Comparison of ENCODE assay signal across 14 cellular contexts in genomic region chr2:32783468-32783867, GRCh38.
"Had no signal": no experiment of that assay in that cellular context is flagged by ENCODE, and none has a peak within 500 bp of the region (broad histone marks: within the 10 kb centered on the region; RNA-seq: fewer than 3 reads in every experiment).

No MANE protein-coding gene starts in this region.

- H3K4me3 ChIP-seq: coronary artery, skin epidermis, stomach, uterus had no signal

- H3K4me3 Mint-ChIP-seq: activated B cell treated with CpG ODN at 0.5 μM for 24 hours; activated CD4-positive, alpha-beta T cell treated with anti-CD3 and anti-CD28 coated beads, Interleukin-2, amount 10 ng/mL, durations not matched to agents 24 days and 14 days; activated naive CD4-positive, alpha-beta T cell treated with anti-CD3 and anti-CD28 coated beads for 36 hours; activated T-helper 17 cell treated with anti-CD3 and anti-CD28 coated beads, Interleukin-2, amount 50 U/mL, for 72 hours; memory B cell; natural killer cell treated with Interleukin-12 subunit alpha and Interleukin-12 subunit beta and Interleukin-15 and Interleukin-18, amount 100 ng/mL, for 72 hours had no signal

- ATAC-seq: activated T-helper 17 cell treated with anti-CD3 and anti-CD28 coated beads, Interleukin-2, amount 50 U/mL, for 72 hours; natural killer cell treated with Interleukin-12 subunit alpha and Interleukin-12 subunit beta and Interleukin-15 and Interleukin-18, amount 100 ng/mL, for 72 hours had no signal

- H3K27me3 Mint-ChIP-seq: activated B cell treated with CpG ODN at 0.5 μM for 24 hours; activated CD4-positive, alpha-beta T cell treated with anti-CD3 and anti-CD28 coated beads, Interleukin-2, amount 10 ng/mL, durations not matched to agents 24 days and 14 days; activated T-helper 17 cell treated with anti-CD3 and anti-CD28 coated beads, Interleukin-2, amount 50 U/mL, for 72 hours; memory B cell; natural killer cell treated with Interleukin-12 subunit alpha and Interleukin-12 subunit beta and Interleukin-15 and Interleukin-18, amount 100 ng/mL, for 72 hours had no signal

- H3K27ac ChIP-seq: epithelial cell of prostate, skin epidermis, stomach had no signal

- H3K4me1 ChIP-seq: stomach, uterus had no signal

- H3K4me1 Mint-ChIP-seq: activated B cell treated with CpG ODN at 0.5 μM for 24 hours; activated CD4-positive, alpha-beta T cell treated with anti-CD3 and anti-CD28 coated beads, Interleukin-2, amount 10 ng/mL, durations not matched to agents 24 days and 14 days; activated T-helper 17 cell treated with anti-CD3 and anti-CD28 coated beads, Interleukin-2, amount 50 U/mL, for 72 hours; memory B cell had no signal

- H3K9me3 Mint-ChIP-seq: activated T-helper 17 cell treated with anti-CD3 and anti-CD28 coated beads, Interleukin-2, amount 50 U/mL, for 72 hours had no signal

- H3K36me3 ChIP-seq: uterus had no signal

- DNase-seq: activated B cell treated with CpG ODN at 0.5 μM for 24 hours; activated CD4-positive, alpha-beta T cell treated with anti-CD3 and anti-CD28 coated beads, Interleukin-2, amount 10 ng/mL, durations not matched to agents 24 days and 14 days; activated naive CD4-positive, alpha-beta T cell treated with anti-CD3 and anti-CD28 coated beads for 36 hours; activated T-cell treated with anti-CD3 and anti-CD28 coated beads for 4 hours; central memory CD4-positive, alpha-beta T cell; effector memory CD4-positive, alpha-beta T cell; stomach; uterus had no signal

- H3K27ac Mint-ChIP-seq: activated B cell treated with CpG ODN at 0.5 μM for 24 hours; activated CD4-positive, alpha-beta T cell treated with anti-CD3 and anti-CD28 coated beads, Interleukin-2, amount 10 ng/mL, durations not matched to agents 24 days and 14 days; activated naive CD4-positive, alpha-beta T cell treated with anti-CD3 and anti-CD28 coated beads for 36 hours; activated T-helper 17 cell treated with anti-CD3 and anti-CD28 coated beads, Interleukin-2, amount 50 U/mL, for 72 hours; memory B cell; natural killer cell treated with Interleukin-12 subunit alpha and Interleukin-12 subunit beta and Interleukin-15 and Interleukin-18, amount 100 ng/mL, for 72 hours had no signal

- H3K27me3 ChIP-seq: stomach, uterus had no signal
